ENCODE assay signal across 8 cellular contexts in genomic region chr20:10447028-10447427, GRCh38. TPM values are rescaled to one million over a fixed set of nuclear protein-coding genes. Genes with fewer than 3 reads are reported as not detected.
A peak's percentile ranks its signal among the peaks of the same experiment; 100 is the strongest.
DNase-seq lines count a peak whose midpoint lies in the region; ATAC-seq, FAIRE-seq and TF ChIP-seq lines count a peak whose summit lies in the region.

No MANE protein-coding gene starts in this region.

- peaks cover 18% of the 10 kb centered on the region for H3K4me1 Mint-ChIP-seq in activated T-cell treated with anti-CD3 and anti-CD28 coated beads, Interleukin-2, amount 50 U/mL, for 4 hours (ENCODE audit: low read depth)

- peak; percentile 49 for DNase-seq in BE2C
- peak; percentile 85 for DNase-seq in NCI-H69 (lab: John Stamatoyannopoulos, UW)
- DNase-seq in activated T-cell treated with anti-CD3 and anti-CD28 coated beads, Interleukin-2, amount 50 U/mL, for 4 hours: peak; percentile 30
- DNase-seq in cerebellar nuclear complex (lab: John Stamatoyannopoulos, UW): no peak
- DNase-seq in ovary: no peak

- no peaks in the 10 kb centered on the region for H3K27me3 Mint-ChIP-seq in activated T-cell treated with anti-CD3 and anti-CD28 coated beads, Interleukin-2, amount 50 U/mL, for 4 hours (ENCODE audit: low read depth)

- ATAC-seq in GM19023 (IDR thresholded peaks at IDR 0.05; ENCODE audit: unreplicated experiment): peak; percentile 96
- peak; percentile 97 for ATAC-seq in HG03066 (IDR thresholded peaks at IDR 0.05; ENCODE audit: low read depth, unreplicated experiment)
- ATAC-seq in activated T-cell treated with anti-CD3 and anti-CD28 coated beads, Interleukin-2, amount 50 U/mL, for 4 hours: peak; percentile 94 to 98

- intact Hi-C loops in ovary (cut with DNase I): no loop called here

- 8 to 18% (median 10%) methylated on average over 3 of the region's 3 CpGs for WGBS in ovary, 3 donors

- peaks cover 8% of the 10 kb centered on the region for H3K36me3 Mint-ChIP-seq in activated T-cell treated with anti-CD3 and anti-CD28 coated beads, Interleukin-2, amount 50 U/mL, for 4 hours (ENCODE audit: insufficient read depth)

- FAIRE-seq in islet of Langerhans (lab: Jason Lieb, UNC): peak; percentile 88

- H3K36me3 ChIP-seq in BE2C (no peaks in the 10 kb centered on the region), ovary (no peaks in the 10 kb centered on the region)

- H3K9me3 ChIP-seq in BE2C: no peaks in the 10 kb centered on the region
- H3K9me3 ChIP-seq in ovary: no peaks in the 10 kb centered on the region

- TF ChIP-seq CTCF in BE2C (IDR thresholded peaks at IDR 0.05; ENCODE audit: low read depth, low read length): peak; percentile 33; the same call in 1 of the 2 replicates
- TF ChIP-seq CTCF in ovary (IDR thresholded peaks at IDR 0.05): no peak

- H3K27me3 ChIP-seq in BE2C: no peaks in the 10 kb centered on the region
- no peaks in the 10 kb centered on the region for H3K27me3 ChIP-seq in ovary

- TF ChIP-seq POLR2A in ovary (IDR thresholded peaks at IDR 0.05): no peak

- no peak overlapping the region; the same call in 1 of the 2 replicates for H3K4me3 ChIP-seq in BE2C (ENCODE audit: low read depth, low read length)
- no peak overlapping the region for H3K4me3 ChIP-seq in ovary

- H3K4me3 Mint-ChIP-seq in activated T-cell treated with anti-CD3 and anti-CD28 coated beads, Interleukin-2, amount 50 U/mL, for 4 hours: peak overlapping the region; percentile 59

- no peak overlapping the region for H3K27ac ChIP-seq in ovary

- H3K4me1 ChIP-seq in BE2C: peaks cover 6% of the 10 kb centered on the region; the same call in 1 of the 2 replicates
- H3K4me1 ChIP-seq in ovary (ENCODE audit: insufficient read depth): peaks cover 2% of the 10 kb centered on the region

- TF ChIP-seq EP300 in ovary (IDR thresholded peaks at IDR 0.05): no peak

- H3K9me3 Mint-ChIP-seq in activated T-cell treated with anti-CD3 and anti-CD28 coated beads, Interleukin-2, amount 50 U/mL, for 4 hours: no peaks in the 10 kb centered on the region

RNA-seq across cellular contexts. Expression of gene SLX4IP, which starts 11.9 kb away (rescaled TPM):
- 1.6 TPM for polyA plus RNA-seq in BE2C (2012; ENCODE audit: insufficient read depth, insufficient read length, low read depth)
- total RNA-seq in activated T-cell treated with anti-CD3 and anti-CD28 coated beads, Interleukin-2, amount 50 U/mL, for 4 hours: 1 to 10 TPM; 3.8 to 4.7 (median 4.6) TPM
- 1 to 10 TPM; 1.7 to 5.1 (median 3.0) TPM for total RNA-seq in ovary
- polyA plus RNA-seq in ovary: 1 to 10 TPM in 1 of 2 donors, under 1 TPM in 1; 0.98 to 2.8 TPM

RNA-seq across cellular contexts. Expression of gene MKKS, which starts 13.0 kb away (rescaled TPM):
- 21.0 TPM for polyA plus RNA-seq in BE2C (2012; ENCODE audit: insufficient read depth, insufficient read length, low read depth)
- total RNA-seq in activated T-cell treated with anti-CD3 and anti-CD28 coated beads, Interleukin-2, amount 50 U/mL, for 4 hours: 1 to 10 TPM; 5.5 to 6.2 (median 6.0) TPM
- total RNA-seq in ovary: 10 to 100 TPM in 5 of 7 donors, 1 to 10 TPM in 2; 7.7 to 15.9 (median 15.0) TPM
- 10 to 100 TPM; 14.9 to 21.9 TPM for polyA plus RNA-seq in ovary

Comparison
In these comparisons a context has a peak if more than half of its experiments do, and no peak if none do; other contexts are left out.
1. DNase-seq: peak in BE2C (single experiment), NCI-H69 (single experiment) and activated T-cell treated with anti-CD3 and anti-CD28 coated beads, Interleukin-2, amount 50 U/mL, for 4 hours (single experiment); none in cerebellar nuclear complex (0 of 2) and ovary (0 of 5).
2. Peak in every context shown above with its lines, with median percentiles within 50 percentile points of each other: ATAC-seq.